In the genomic region with DNA sequence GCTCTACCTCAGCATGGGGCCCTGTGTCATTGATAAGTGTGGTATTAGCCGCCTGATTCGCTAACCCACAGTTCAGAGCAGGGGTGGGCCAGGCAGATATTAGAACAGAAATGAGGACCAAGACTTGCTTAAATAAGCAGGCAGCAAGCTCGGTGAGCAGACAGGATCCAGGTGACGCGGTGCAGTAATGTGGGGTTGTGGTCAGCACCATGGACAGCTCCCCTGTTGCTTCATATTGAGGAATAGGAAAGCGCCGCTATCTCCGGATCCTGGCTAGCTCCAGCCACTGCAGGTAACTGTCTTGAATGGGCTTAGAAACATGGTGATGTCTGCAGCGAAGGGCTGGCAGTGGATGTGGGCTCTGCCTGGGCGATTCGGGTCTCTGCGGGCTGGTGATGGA, we compare ENCODE assay signal across 9 cellular contexts. TPM values are rescaled to one million over a fixed set of nuclear protein-coding genes. Genes with fewer than 3 reads are reported as not detected.
A peak's percentile ranks its signal among the peaks of the same experiment; 100 is the strongest.
DNase-seq lines count a peak whose midpoint lies in the region; ATAC-seq and TF ChIP-seq lines count a peak whose summit lies in the region.
"Had no signal": no experiment of that assay in that cellular context is flagged by ENCODE, and none has a peak within 500 bp of the region (broad histone marks: within the 10 kb centered on the region; RNA-seq: fewer than 3 reads in every experiment).

No MANE protein-coding gene starts in this region.

- ATAC-seq in omental fat pad (ENCODE audit: low FRiP score), result no peak
- ATAC-seq in HG03095 (IDR thresholded peaks at IDR 0.05; ENCODE audit: unreplicated experiment), result no peak
- ATAC-seq in GM21717 (IDR thresholded peaks at IDR 0.05; ENCODE audit: unreplicated experiment), result no peak

- no peak overlapping the region for H3K4me3 ChIP-seq in fibroblast of lung (replicated peaks in 1 of 4; ENCODE audit: control extremely low read depth in 1 of 4, insufficient read depth in 1 of 4, low read depth in 3 of 4, low read length in 4 of 4)
- H3K4me3 ChIP-seq: skin epidermis had no signal

- no peak overlapping the region for H3K27ac ChIP-seq in fibroblast of lung (ENCODE audit: insufficient read depth, low read length)
- H3K27ac ChIP-seq: skin epidermis had no signal

- no peak overlapping the region for H3K4me2 ChIP-seq in fibroblast of lung (ENCODE audit: extremely low read depth, insufficient read depth, low read length)

- no peaks in the 10 kb centered on the region for H4K20me1 ChIP-seq in fibroblast of lung (ENCODE audit: control insufficient read depth, extremely low read depth, insufficient read depth, low read length)

- H3K9ac ChIP-seq in fibroblast of lung (ENCODE audit: insufficient read depth, low read length), result no peak overlapping the region

- no peaks in the 10 kb centered on the region for H3K36me3 ChIP-seq in fibroblast of lung (ENCODE audit: control insufficient read depth, insufficient read depth, low read length)

- no peaks in the 10 kb centered on the region for H3K79me2 ChIP-seq in fibroblast of lung (ENCODE audit: control insufficient read depth, insufficient read depth, low read length)

- DNase-seq in AG09319 (ENCODE audit: extremely low read depth, low read depth), result peak; percentile 11
- peak; percentile 38 for DNase-seq in HT1080 (ENCODE audit: low read depth)
- DNase-seq in activated CD4-positive, alpha-beta T cell treated with anti-CD3 and anti-CD28 coated beads, Interleukin-2, amount 50 U/mL, for 4 hours, result peak; percentile 5 to 9
- peak; percentile 16 to 18 for DNase-seq in fibroblast of lung (ENCODE audit: low read depth in 2 of 2)
- peak; percentile 58 for DNase-seq in omental fat pad (ENCODE audit: low spot score)
- no peak for DNase-seq in NCI-H1105 (lab: John Stamatoyannopoulos, UW)

- H3K4me1 ChIP-seq in fibroblast of lung (ENCODE audit: control insufficient read depth, extremely low read depth, insufficient read depth, low read length), result no peaks in the 10 kb centered on the region

- H3K27me3 ChIP-seq in fibroblast of lung (ENCODE audit: control insufficient read depth, insufficient read depth, low read length), result no peaks in the 10 kb centered on the region

- H2AFZ ChIP-seq in fibroblast of lung (ENCODE audit: low read length), result no peak overlapping the region

- no peaks in the 10 kb centered on the region for H3K9me3 ChIP-seq in fibroblast of lung (ENCODE audit: control insufficient read depth, insufficient read depth, low read depth, low read length)

- TF ChIP-seq CTCF in AG09319 (IDR thresholded peaks at IDR 0.05; ENCODE audit: low read depth, low read length) (no peak), fibroblast of lung (conservative IDR thresholded peaks at IDR 0.05 in 1 of 2, IDR thresholded peaks at IDR 0.05 in 1 of 2; ENCODE audit: low read depth in 1 of 2, low read length in 2 of 2) (no peak), omental fat pad (IDR thresholded peaks at IDR 0.05) (no peak)

RNA-seq across cellular contexts. Expression of a gene that starts 51.3 kb away (rescaled TPM):
- total RNA-seq in HT1080 (2014; rRNA removed; shearing (Covaris generic)), result not detected in 2 replicates
- not detected in 2 replicates for polyA plus RNA-seq in HT1080 (2015; cell fraction: cytosol; rRNA removed)
- polyA plus RNA-seq in HT1080 (2015; cell fraction: nucleus; rRNA removed), result not detected in 2 replicates
- not detected in 2 replicates for total RNA-seq in fibroblast of lung
- not detected in 2 replicates for polyA plus RNA-seq in fibroblast of lung
- polyA plus RNA-seq in fibroblast of lung (2012), result not detected in 2 replicates
- polyA minus RNA-seq in fibroblast of lung (ENCODE audit: low replicate concordance), result not detected in 2 replicates
- total RNA-seq in omental fat pad, result not detected
